ENCODE assay signal across 2 cellular contexts in the genomic region with DNA sequence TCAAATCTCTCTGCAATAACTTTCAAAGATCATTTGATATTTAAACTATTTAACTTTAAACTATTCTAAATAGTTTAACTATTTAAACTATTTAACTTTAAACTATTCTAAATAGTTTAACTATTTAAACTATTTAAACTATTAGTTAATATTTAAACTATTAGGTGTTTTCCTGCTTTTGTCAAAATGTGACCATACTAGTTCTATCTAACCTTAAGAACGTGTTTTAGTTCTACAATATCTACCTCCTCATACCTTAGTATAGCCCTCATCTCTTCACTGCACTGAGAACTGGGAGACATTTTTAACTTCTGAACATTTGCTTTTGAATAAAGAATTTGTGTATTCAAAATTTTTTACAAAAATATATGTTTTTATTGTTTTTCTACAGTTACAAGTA.
TF ChIP-seq lines count a peak whose summit lies in the region.

No MANE protein-coding gene starts in this region.

TF ChIP-seq in A549, 52 proteins besides CTCF, POLR2A, EP300 and RAD21 (continued from another document):
- TF ChIP-seq, protein P1, sequence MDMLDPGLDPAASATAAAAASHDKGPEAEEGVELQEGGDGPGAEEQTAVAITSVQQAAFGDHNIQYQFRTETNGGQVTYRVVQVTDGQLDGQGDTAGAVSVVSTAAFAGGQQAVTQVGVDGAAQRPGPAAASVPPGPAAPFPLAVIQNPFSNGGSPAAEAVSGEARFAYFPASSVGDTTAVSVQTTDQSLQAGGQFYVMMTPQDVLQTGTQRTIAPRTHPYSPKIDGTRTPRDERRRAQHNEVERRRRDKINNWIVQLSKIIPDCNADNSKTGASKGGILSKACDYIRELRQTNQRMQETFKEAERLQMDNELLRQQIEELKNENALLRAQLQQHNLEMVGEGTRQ (IDR thresholded peaks at IDR 0.05) = no peak
- TF ChIP-seq ZFP36 (IDR thresholded peaks at IDR 0.05; ENCODE audit: borderline replicate concordance, partially characterized antibody) = no peak
- no peak for TF ChIP-seq HOXB13 (CRISPR knock-in tag; IDR thresholded peaks at IDR 0.05; ENCODE audit: low read depth)
- no peak for TF ChIP-seq NPAS2 (CRISPR knock-in tag; IDR thresholded peaks at IDR 0.05; ENCODE audit: borderline replicate concordance)
- no peak for TF ChIP-seq JUN (IDR thresholded peaks at IDR 0.05)

TF ChIP-seq in WTC11, 78 proteins besides CTCF, POLR2A, EP300 and RAD21 (continued from another document):
- TF ChIP-seq PREB (CRISPR knock-in tag; IDR thresholded peaks at IDR 0.05; ENCODE audit: borderline replicate concordance) (no peak), MYBL2 (CRISPR knock-in tag; IDR thresholded peaks at IDR 0.05) (no peak), FOXJ3 (CRISPR knock-in tag; IDR thresholded peaks at IDR 0.05; ENCODE audit: borderline replicate concordance) (no peak), CREB1 (CRISPR knock-in tag; IDR thresholded peaks at IDR 0.05) (no peak), ZNF121 (CRISPR knock-in tag; IDR thresholded peaks at IDR 0.05) (no peak), ARID4B (CRISPR knock-in tag; IDR thresholded peaks at IDR 0.05; ENCODE audit: borderline replicate concordance) (no peak), RELA (CRISPR knock-in tag; IDR thresholded peaks at IDR 0.05; ENCODE audit: borderline replicate concordance) (no peak), ZMAT4 (CRISPR knock-in tag; IDR thresholded peaks at IDR 0.05) (no peak), ZNF425 (CRISPR knock-in tag; conservative IDR thresholded peaks at IDR 0.05) (no peak), NR2C2 (CRISPR knock-in tag; IDR thresholded peaks at IDR 0.05) (no peak), MXD4 (CRISPR knock-in tag; IDR thresholded peaks at IDR 0.05; ENCODE audit: borderline replicate concordance) (no peak), HMGA2 (CRISPR knock-in tag; IDR thresholded peaks at IDR 0.05) (no peak), ZNF671 (CRISPR knock-in tag; IDR thresholded peaks at IDR 0.05) (no peak)
